9 cellular contexts compared by ENCODE assay signal in genomic region chr1:174799136-174799479, GRCh38.
A peak's percentile ranks its signal among the peaks of the same experiment; 100 is the strongest.
DNase-seq lines count a peak whose midpoint lies in the region; ATAC-seq, FAIRE-seq and TF ChIP-seq lines count a peak whose summit lies in the region.
"Had no signal": no experiment of that assay in that cellular context is flagged by ENCODE, and none has a peak within 500 bp of the region (broad histone marks: within the 10 kb centered on the region; RNA-seq: fewer than 3 reads in every experiment).

No MANE protein-coding gene starts in this region.

- H2AFZ ChIP-seq in PC-9 = peak overlapping the region; percentile 75; the same call in 1 of the 2 replicates

- H3K79me2 ChIP-seq in PC-9 (ENCODE audit: low read depth) = no peaks in the 10 kb centered on the region

- H3K27ac ChIP-seq in PC-9 (peak overlapping the region; percentile 72), right cardiac atrium (ENCODE audit: low read length) (no peak overlapping the region), temporal lobe (ENCODE audit: low read depth, low read length) (peak overlapping the region; percentile 90)
- H3K27ac ChIP-seq: HL-60 had no signal

- CTCF ChIA-PET in PC-9 (lab: Charles Lee) = interaction anchor here (0.6 to 1.0 kb wide), 4 partner anchors 66 to 1243 kb away, joined by 3 to 5 read pairs (median 4); no protein-coding TSS in a partner anchor

- H3K4me2 ChIP-seq in PC-9 = peak overlapping the region; percentile 90

- peak; percentile 30 for DNase-seq in NCI-H1105 (lab: John Stamatoyannopoulos, UW)
- no peak for DNase-seq in NCI-H1105 treated with DMSO at 0.1 percent for 48 hours (lab: John Stamatoyannopoulos, UW)
- peak in 1 of 2 experiments; percentile 58 for DNase-seq in PC-9
- DNase-seq in right cardiac atrium = no peak
- no peak for DNase-seq in NOMO-1 (lab: John Stamatoyannopoulos, UW; ENCODE audit: unreplicated experiment in 2 of 2)
- no peak for DNase-seq in frontal cortex (ENCODE audit: low spot score in 2 of 2)
- no peak for DNase-seq in germinal center (ENCODE audit: low spot score)

- POLR2A ChIA-PET in PC-9 (lab: Charles Lee; ENCODE audit: unreplicated experiment) = interaction anchor here (0.6 to 1.0 kb wide), 6 partner anchors 10 to 169 kb away, joined by 4 to 13 read pairs (median 6); no protein-coding TSS in a partner anchor

- FAIRE-seq in frontal cortex (lab: Jason Lieb, UNC) = no peak

- H3F3A ChIP-seq in PC-9 (ENCODE audit: insufficient read depth, low read depth) = peaks cover 22% of the 10 kb centered on the region

- no peaks in the 10 kb centered on the region for H3K9me2 ChIP-seq in PC-9 (ENCODE audit: insufficient read depth)

- H3K36me3 ChIP-seq in PC-9 (ENCODE audit: low read depth) = no peaks in the 10 kb centered on the region

- H3K9me3 ChIP-seq in PC-9 (ENCODE audit: insufficient read depth, low read depth) (no peaks in the 10 kb centered on the region), right cardiac atrium (ENCODE audit: control insufficient read depth, low read length) (no peaks in the 10 kb centered on the region)

- intact Hi-C loops in PC-9 (cut with micrococcal nuclease; ENCODE audit: unreplicated experiment) (loop anchor here (1.0 kb wide), 2 partner anchors 73 to 200 kb away; partner anchors contain the start of gene CACYBP), right cardiac atrium (cut with DNase I) (no loop called here)

- no peak for TF ChIP-seq CTCF in PC-9 (conservative IDR thresholded peaks at IDR 0.05)

- H3K4me1 ChIP-seq in PC-9 (replicated peaks; ENCODE audit: insufficient read depth) = peaks cover 35% of the 10 kb centered on the region
- peaks cover 3% of the 10 kb centered on the region for H3K4me1 ChIP-seq in right cardiac atrium (ENCODE audit: control insufficient read depth, insufficient read depth, low read length)

- 23% methylated on average over 3 of the region's 3 CpGs for WGBS in right cardiac atrium

- H3K4me3 ChIP-seq in PC-9 (peak overlapping the region; percentile 52; the same call in 1 of the 2 replicates), right cardiac atrium (ENCODE audit: low read length) (peak overlapping the region; percentile 74)

- no peak for ATAC-seq in right cardiac atrium

- H3K27me3 ChIP-seq in PC-9 (ENCODE audit: insufficient read depth, low read depth) (no peaks in the 10 kb centered on the region), right cardiac atrium (ENCODE audit: control insufficient read depth, insufficient read depth) (no peaks in the 10 kb centered on the region)

- no peaks in the 10 kb centered on the region for H4K20me1 ChIP-seq in PC-9 (ENCODE audit: insufficient read depth)

- no TSS peak for BruUV-seq in PC-9 (replicated peaks; lab: Mats Ljungman, UMichigan)
